Comparison of ENCODE assay signal across 8 cellular contexts in genomic region chr14:55071870-55072640, GRCh38. TPM values are rescaled to one million over a fixed set of nuclear protein-coding genes. Genes with fewer than 3 reads are reported as not detected.
DNase-seq lines count a peak whose midpoint lies in the region; ATAC-seq and TF ChIP-seq lines count a peak whose summit lies in the region.

No MANE protein-coding gene starts in this region.

- H3K27me3 Mint-ChIP-seq in memory B cell = no peaks in the 10 kb centered on the region

- H3K9me3 Mint-ChIP-seq in memory B cell = no peaks in the 10 kb centered on the region

- peaks cover 28% of the 10 kb centered on the region for H3K4me1 Mint-ChIP-seq in memory B cell

- CTCF ChIA-PET in Panc1 (lab: Charles Lee) = interaction anchor here (0.7 to 1.0 kb wide), 2 partner anchors 13 to 74 kb away, joined by 4 to 11 read pairs; no protein-coding TSS in a partner anchor

- no peaks in the 10 kb centered on the region for H3K9me3 ChIP-seq in Panc1 (ENCODE audit: control insufficient read depth, insufficient read depth, low read depth, low read length)
- H3K9me3 ChIP-seq in transverse colon = no peaks in the 10 kb centered on the region

- peak overlapping the region; percentile 96 for H3K27ac Mint-ChIP-seq in memory B cell

- 36 to 43% methylated on average over 10 of the region's 10 CpGs for WGBS in transverse colon (ENCODE audit: low coverage in 1 of 2), 2 donors

- H3K4me3 Mint-ChIP-seq in memory B cell = peak overlapping the region; percentile 64

- peaks cover 5% of the 10 kb centered on the region for H3K36me3 Mint-ChIP-seq in memory B cell

- TF ChIP-seq CTCF in Panc1 (IDR thresholded peaks at IDR 0.05) (no peak), transverse colon (IDR thresholded peaks at IDR 0.05) (no peak)

- H3K27me3 ChIP-seq in Panc1 (ENCODE audit: control insufficient read depth, insufficient read depth, low read length) (no peaks in the 10 kb centered on the region), transverse colon (no peaks in the 10 kb centered on the region)

- no peaks in the 10 kb centered on the region for H3K4me1 ChIP-seq in Panc1 (ENCODE audit: control insufficient read depth, insufficient read depth, low read length)
- H3K4me1 ChIP-seq in transverse colon = peaks cover 0 to 23% (median 7%) of the 10 kb centered on the region in 4 donors

- DNase-seq in activated CD4-positive, alpha-beta T cell treated with anti-CD3 and anti-CD28 coated beads for 48 hours = peak; percentile 36
- no peak for DNase-seq in activated CD4-positive, alpha-beta T cell treated with anti-CD3 and anti-CD28 coated beads, Interleukin-2, amount 50 U/mL, for 4 hours
- no peak for DNase-seq in Panc1 (ENCODE audit: low read depth, low spot score)
- DNase-seq in cerebellum (ENCODE audit: low spot score) = peak; percentile 68
- peak; percentile 45 to 48 for DNase-seq in memory B cell (ENCODE audit: low spot score in 2 of 2)
- DNase-seq in transverse colon = no peak
- no peak for DNase-seq in HT-29 (ENCODE audit: low spot score)

- TF ChIP-seq EP300 in transverse colon (IDR thresholded peaks at IDR 0.05; ENCODE audit: low read depth) = no peak

- peak; percentile 56 for ATAC-seq in HG02610 (IDR thresholded peaks at IDR 0.05; ENCODE audit: unreplicated experiment)
- peak; percentile 67 for ATAC-seq in Panc1
- peak; percentile 73 for ATAC-seq in memory B cell (ENCODE audit: low read depth)

- in situ Hi-C loops in Panc1 (cut with HindIII; ENCODE audit: low pct_unique_long_range_greater_than_20kb, low sequenced_read_pairs) (no loop called here), transverse colon (cut with MboI; ENCODE audit: low pct_ligation_motif_present in 1 of 4, low pct_unique_long_range_greater_than_20kb in 1 of 4, low sequenced_read_pairs in 3 of 4) (no loop called here)

- no TSS peak for BruUV-seq in Panc1 (replicated peaks; lab: Mats Ljungman, UMichigan)

- no peak overlapping the region for H3K27ac ChIP-seq in Panc1 (ENCODE audit: low read length)
- peak overlapping the region; percentile 23 to 53 (median 42) for H3K27ac ChIP-seq in transverse colon

- POLR2A ChIA-PET in Panc1 (lab: Charles Lee) = interaction anchor here (0.6 to 0.8 kb wide), 2 partner anchors 45 to 112 kb away, joined by 3 to 20 read pairs; partner anchors contain the start of genes SOCS4 and WDHD1

- no peaks in the 10 kb centered on the region; the same call in 1 of the 2 replicates for H3K36me3 ChIP-seq in Panc1 (ENCODE audit: control insufficient read depth, insufficient read depth, low read length)
- no peaks in the 10 kb centered on the region for H3K36me3 ChIP-seq in transverse colon

- no peak for TF ChIP-seq POLR2A in transverse colon (IDR thresholded peaks at IDR 0.05)

- H3K4me3 ChIP-seq in Panc1 (ENCODE audit: low read depth in 2 of 2, low read length in 2 of 2) (no peak overlapping the region), transverse colon (no peak overlapping the region)

- intact Hi-C loops in Panc1 (cut with micrococcal nuclease; ENCODE audit: unreplicated experiment) (no loop called here), transverse colon (cut with DNase I; ENCODE audit: low total_unique reads) (no loop called here)

RNA-seq across cellular contexts. Expression of gene MAPK1IP1L, which starts 20.6 kb away (rescaled TPM):
- total RNA-seq in Panc1 (2021; ENCODE audit: unreplicated experiment) (79.4 TPM), cerebellum (30.8 TPM), transverse colon (10 to 100 TPM; 50.2 to 96.9 (median 57.6) TPM)
- 72.0 TPM for polyA plus RNA-seq in Panc1 (2012; ENCODE audit: insufficient read length)
- total RNA-seq in HT-29 (2014; rRNA removed; shearing (Covaris generic)) = 15.9 and 29.5 TPM in 2 replicates

RNA-seq across cellular contexts. Expression of gene SOCS4, which starts 45.0 kb away (rescaled TPM):
- 19.9 TPM for total RNA-seq in Panc1 (2021; ENCODE audit: unreplicated experiment)
- 11.6 TPM for polyA plus RNA-seq in Panc1 (2012; ENCODE audit: insufficient read length)
- 37.2 TPM for total RNA-seq in cerebellum
- 10 to 100 TPM in 3 of 4 donors, 1 to 10 TPM in 1; 6.4 to 17.3 (median 12.1) TPM for total RNA-seq in transverse colon
- total RNA-seq in HT-29 (2014; rRNA removed; shearing (Covaris generic)) = 5.3 and 5.8 TPM in 2 replicates

RNA-seq across cellular contexts. Expression of gene WDHD1, which starts 45.2 kb away (rescaled TPM):
- total RNA-seq in Panc1 (2021; ENCODE audit: unreplicated experiment) (21.7 TPM), cerebellum (13.0 TPM), transverse colon (1 to 10 TPM in 2 of 4 donors, under 1 TPM in 1, not detected in 1; 0.20 to 1.2 (median 1.1) TPM)
- polyA plus RNA-seq in Panc1 (2012; ENCODE audit: insufficient read length) = 4.9 TPM
- 4.3 and 5.0 TPM in 2 replicates for total RNA-seq in HT-29 (2014; rRNA removed; shearing (Covaris generic))

RNA-seq across cellular contexts. Expression of gene LGALS3, which starts 57.0 kb away (rescaled TPM):
- total RNA-seq in Panc1 (2021; ENCODE audit: unreplicated experiment) = 146 TPM
- 143 TPM for polyA plus RNA-seq in Panc1 (2012; ENCODE audit: insufficient read length)
- total RNA-seq in cerebellum = 8.3 TPM
- 1,000 to 10,000 TPM in 3 of 4 donors, 100 to 1,000 TPM in 1; 388 to 2,805 (median 1,702) TPM for total RNA-seq in transverse colon
- 165 and 178 TPM in 2 replicates for total RNA-seq in HT-29 (2014; rRNA removed; shearing (Covaris generic))

Comparison
In these comparisons a context has a peak if more than half of its experiments do, and no peak if none do; other contexts are left out.
1. DNase-seq: peak in activated CD4-positive, alpha-beta T cell treated with anti-CD3 and anti-CD28 coated beads for 48 hours (single experiment), cerebellum (single experiment) and memory B cell (2 of 2); none in activated CD4-positive, alpha-beta T cell treated with anti-CD3 and anti-CD28 coated beads, Interleukin-2, amount 50 U/mL, for 4 hours (0 of 2), Panc1 (single experiment), transverse colon (single experiment) and HT-29 (single experiment).
2. Peak in every context shown above with its lines, with median percentiles within 50 percentile points of each other: ATAC-seq.